ENCODE assay signal across 21 cellular contexts in the genomic region with DNA sequence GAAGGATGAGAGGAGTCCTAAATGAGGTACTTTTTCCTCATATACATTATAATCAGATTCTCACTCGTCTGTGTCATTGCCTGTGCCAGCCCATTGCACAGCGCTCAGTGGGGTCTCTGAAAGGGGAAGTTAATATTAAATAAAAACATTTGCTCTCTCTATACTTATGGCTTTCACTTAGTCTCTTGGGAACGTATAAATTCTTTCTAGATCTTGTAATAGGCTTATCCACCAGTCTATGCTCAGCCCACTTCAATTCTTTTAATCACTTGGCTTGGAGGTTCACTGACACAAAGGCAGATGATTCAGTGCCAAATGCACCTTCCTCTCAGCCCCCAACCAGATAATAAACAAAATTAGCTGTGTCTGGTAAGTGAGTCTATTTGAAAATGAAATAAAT.
DNase-seq lines count a peak whose midpoint lies in the region; ATAC-seq, FAIRE-seq and TF ChIP-seq lines count a peak whose summit lies in the region.
"Had no signal": no experiment of that assay in that cellular context is flagged by ENCODE, and none has a peak within 500 bp of the region (broad histone marks: within the 10 kb centered on the region; RNA-seq: fewer than 3 reads in every experiment).

No MANE protein-coding gene starts in this region.

- H3K4me1 Mint-ChIP-seq in astrocyte (ENCODE audit: low read depth, unreplicated experiment): peaks cover 34% of the 10 kb centered on the region

- TF ChIP-seq EP300 in tibial nerve (IDR thresholded peaks at IDR 0.05): no peak

- H4K20me1 ChIP-seq in Karpas-422 (ENCODE audit: insufficient read depth, low read depth, low read length) (no peaks in the 10 kb centered on the region), astrocyte (ENCODE audit: insufficient read depth, low read length) (no peaks in the 10 kb centered on the region)

- DNase-seq in Karpas-422: peak; percentile 56
- DNase-seq in NCI-H524 treated with DMSO at 0.1 percent for 48 hours (lab: John Stamatoyannopoulos, UW): peak; percentile 85
- peak; percentile 29 for DNase-seq in astrocyte (ENCODE audit: low read depth)
- peak; percentile 51 for DNase-seq in skeletal muscle cell (ENCODE audit: low read depth)
- DNase-seq in 8988T: no peak
- DNase-seq in tibial nerve (ENCODE audit: low spot score in 2 of 2): no peak
- DNase-seq in activated T-cell treated with anti-CD3 and anti-CD28 coated beads, Interleukin-2, amount 50 U/mL, for 1 hour: no peak
- DNase-seq: activated CD4-positive, alpha-beta T cell treated with anti-CD3 and anti-CD28 coated beads for 48 hours; HFFc6; hippocampal formation; islet precursor cell; lower lobe of right lung; NCI-H1436 treated with DMSO at 0.1 percent for 48 hours; SHP77; stimulated activated CD4-positive, alpha-beta T cell treated with anti-CD3 and anti-CD28 coated beads, Interleukin-12 subunit alpha, Interleukin-12 subunit beta, amount 100 ng/mL, for 4 hours; T-helper 1 cell; upper lobe of left lung had no signal

- no peak overlapping the region for H3K9ac ChIP-seq in Karpas-422 (ENCODE audit: low read length)
- H3K9ac ChIP-seq in astrocyte (ENCODE audit: low read length): no peak overlapping the region

- H3K4me3 ChIP-seq in Karpas-422 (ENCODE audit: low read length) (no peak overlapping the region), astrocyte (ENCODE audit: insufficient read depth, low read depth, low read length) (no peak overlapping the region), skeletal muscle cell (ENCODE audit: low read depth, low read length) (no peak overlapping the region), tibial nerve (no peak overlapping the region)
- H3K4me3 ChIP-seq: lower lobe of right lung, upper lobe of left lung had no signal

- WGBS in tibial nerve, 2 donors: 50 to 55% methylated on average over 3 of the region's 3 CpGs

- H3K27me3 ChIP-seq in Karpas-422 (ENCODE audit: low read length) (no peaks in the 10 kb centered on the region), astrocyte (ENCODE audit: insufficient read depth, low read length) (no peaks in the 10 kb centered on the region), tibial nerve (no peaks in the 10 kb centered on the region)
- H3K27me3 ChIP-seq: neutrophil, upper lobe of left lung had no signal

- ATAC-seq in HG02610 (IDR thresholded peaks at IDR 0.05; ENCODE audit: unreplicated experiment): no peak
- ATAC-seq: lower lobe of right lung had no signal

- TF ChIP-seq CTCF in astrocyte (IDR thresholded peaks at IDR 0.05; ENCODE audit: insufficient read depth, low read depth, low read length) (no peak), tibial nerve (IDR thresholded peaks at IDR 0.05) (no peak)

- no peaks in the 10 kb centered on the region for H3K9me2 ChIP-seq in Karpas-422 (replicated peaks; ENCODE audit: insufficient read depth, low read length)

- H3K79me2 ChIP-seq in Karpas-422 (ENCODE audit: low read length): no peaks in the 10 kb centered on the region
- H3K79me2 ChIP-seq in astrocyte (ENCODE audit: insufficient read depth, low read length): no peaks in the 10 kb centered on the region

- H3K27ac ChIP-seq in Karpas-422 (ENCODE audit: low read length): no peak overlapping the region
- peak overlapping the region; percentile 1 for H3K27ac ChIP-seq in astrocyte (ENCODE audit: low read depth, low read length)
- H3K27ac ChIP-seq in tibial nerve: no peak overlapping the region
- H3K27ac ChIP-seq: lower lobe of right lung, neutrophil, upper lobe of left lung had no signal

- peaks cover 4% of the 10 kb centered on the region for H3K9me3 Mint-ChIP-seq in astrocyte (ENCODE audit: unreplicated experiment)
- H3K9me3 Mint-ChIP-seq: activated T-helper 2 cell treated with anti-CD3 and anti-CD28 coated beads, Interferon-gamma antibody, Interleukin-2, Interleukin-4, amounts not matched to agents 10 μg/mL and 5 μg/mL and 100 μg/mL, durations not matched to agents 14 hours and 24 hours and 36 hours had no signal

- no peaks in the 10 kb centered on the region for H3K36me3 Mint-ChIP-seq in astrocyte (ENCODE audit: low read depth, unreplicated experiment)

- H2AFZ ChIP-seq in Karpas-422 (ENCODE audit: low read length): no peak overlapping the region
- no peak overlapping the region for H2AFZ ChIP-seq in astrocyte (ENCODE audit: low read depth, low read length)

- no peak for FAIRE-seq in astrocyte (lab: Jason Lieb, UNC)
- FAIRE-seq: bronchial epithelial cell had no signal

- no peaks in the 10 kb centered on the region for H3K36me3 ChIP-seq in Karpas-422 (ENCODE audit: insufficient read depth, low read length)
- no peaks in the 10 kb centered on the region for H3K36me3 ChIP-seq in astrocyte (ENCODE audit: insufficient read depth, low read length)
- H3K36me3 ChIP-seq in tibial nerve: no peaks in the 10 kb centered on the region
- H3K36me3 ChIP-seq: lower lobe of right lung, neutrophil, upper lobe of left lung had no signal

- H3K9me3 ChIP-seq in Karpas-422 (ENCODE audit: low read length): no peaks in the 10 kb centered on the region
- H3K9me3 ChIP-seq in astrocyte (ENCODE audit: insufficient read depth, low read depth, low read length): peaks cover 5% of the 10 kb centered on the region
- peaks cover 0 to 29% (median 0%) of the 10 kb centered on the region in 4 donors for H3K9me3 ChIP-seq in tibial nerve
- H3K9me3 ChIP-seq: lower lobe of right lung had no signal

- H3K4me2 ChIP-seq in Karpas-422 (ENCODE audit: low read depth, low read length, poor library complexity, severe bottlenecking): no peak overlapping the region
- peak overlapping the region; percentile 5 for H3K4me2 ChIP-seq in astrocyte (ENCODE audit: low read length)

- no peak overlapping the region for H3K27ac Mint-ChIP-seq in astrocyte (ENCODE audit: unreplicated experiment)
- H3K27ac Mint-ChIP-seq: activated T-helper 2 cell treated with anti-CD3 and anti-CD28 coated beads, Interferon-gamma antibody, Interleukin-2, Interleukin-4, amounts not matched to agents 10 μg/mL and 5 μg/mL and 100 μg/mL, durations not matched to agents 14 hours and 24 hours and 36 hours; HFFc6 had no signal

- no peak for TF ChIP-seq POLR2A in tibial nerve (IDR thresholded peaks at IDR 0.05)

- H3K4me1 ChIP-seq in Karpas-422 (ENCODE audit: low read length) (peaks cover 12% of the 10 kb centered on the region), astrocyte (ENCODE audit: insufficient read depth, low read length) (peaks cover 4% of the 10 kb centered on the region), tibial nerve (no peaks in the 10 kb centered on the region)
- H3K4me1 ChIP-seq: lower lobe of right lung, upper lobe of left lung had no signal

- no peaks in the 10 kb centered on the region for H3K27me3 Mint-ChIP-seq in astrocyte (ENCODE audit: low read depth, unreplicated experiment)

- H3K4me3 Mint-ChIP-seq in astrocyte (ENCODE audit: unreplicated experiment): no peak overlapping the region
- H3K4me3 Mint-ChIP-seq: HFFc6 had no signal

Comparison
In these comparisons a context has a peak if more than half of its experiments do, and no peak if none do; other contexts are left out.
1. DNase-seq: peak in Karpas-422 (single experiment), NCI-H524 treated with DMSO at 0.1 percent for 48 hours (single experiment), astrocyte (single experiment) and skeletal muscle cell (single experiment); none in 8988T (single experiment), tibial nerve (0 of 2) and activated T-cell treated with anti-CD3 and anti-CD28 coated beads, Interleukin-2, amount 50 U/mL, for 1 hour (single experiment).